8 cellular contexts compared by ENCODE assay signal in the genomic region with DNA sequence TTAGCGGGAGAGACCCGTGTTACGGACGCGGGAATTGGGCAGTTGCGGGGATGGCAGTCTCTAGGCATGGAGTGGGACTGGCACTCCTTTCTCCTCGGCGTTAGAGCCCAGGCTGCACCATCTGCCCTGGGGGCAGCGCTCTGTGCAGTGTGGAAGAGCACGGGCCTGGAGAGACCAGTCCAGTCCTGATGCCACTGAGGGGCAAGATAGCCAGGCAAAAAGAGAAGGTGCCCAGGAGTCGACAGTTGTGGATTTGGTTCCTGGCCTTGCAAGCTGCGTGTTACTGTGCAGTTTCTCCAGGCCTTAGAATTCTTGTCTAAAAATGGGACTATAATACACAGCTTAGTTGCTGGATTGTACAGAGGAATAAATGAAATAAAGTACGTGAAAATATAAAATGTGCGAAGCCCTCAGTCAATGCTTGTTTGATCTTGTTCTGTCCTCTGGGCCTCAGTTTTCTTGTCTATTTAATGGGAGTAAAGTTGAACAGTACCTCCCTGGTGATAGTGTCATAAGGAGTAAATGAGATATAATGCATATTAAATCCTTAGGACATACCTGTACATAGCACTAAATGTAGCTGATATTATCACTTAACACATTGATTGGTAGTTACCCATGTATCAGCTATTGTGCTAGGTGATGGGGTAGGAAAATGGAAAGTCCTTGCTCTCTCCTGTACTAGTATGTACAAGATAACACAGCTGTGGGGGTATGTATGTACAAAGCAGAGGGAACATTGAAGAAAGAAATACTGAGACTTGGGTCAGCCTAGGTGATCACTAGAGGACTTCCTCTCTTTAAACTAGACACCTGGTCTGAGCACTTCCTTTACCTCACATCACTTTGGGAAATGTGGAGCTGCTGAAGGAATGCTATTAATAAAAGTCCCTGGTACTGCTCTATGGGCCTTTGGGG. TPM values are rescaled to one million over a fixed set of nuclear protein-coding genes. Genes with fewer than 3 reads are reported as not detected.
DNase-seq lines count a peak whose midpoint lies in the region; ATAC-seq and TF ChIP-seq lines count a peak whose summit lies in the region.

No MANE protein-coding gene starts in this region.

- H3K4me3 ChIP-seq in fibroblast of the aortic adventitia (ENCODE audit: low read depth, low read length), result peak overlapping the region; percentile 91

- ATAC-seq in SK-N-SH treated with all-trans-retinoic acid at 6 μM for 48 hours, result peak; percentile 38
- ATAC-seq in GM21526 (IDR thresholded peaks at IDR 0.05; ENCODE audit: low FRiP score, unreplicated experiment), result no peak

- no peak for TF ChIP-seq CTCF in fibroblast of the aortic adventitia (IDR thresholded peaks at IDR 0.05; ENCODE audit: insufficient read depth, low read length)

- DNase-seq in NCI-H146 (lab: John Stamatoyannopoulos, UW) (peak; percentile 32), NCI-H146 treated with DMSO at 0.1 percent for 48 hours (lab: John Stamatoyannopoulos, UW; ENCODE audit: unreplicated experiment) (no peak), fibroblast of the aortic adventitia (ENCODE audit: low read depth) (peak; percentile 24), pons (ENCODE audit: low spot score) (peak; percentile 9), head of caudate nucleus (no peak), NCI-H2196 treated with DMSO at 0.1 percent for 48 hours (lab: John Stamatoyannopoulos, UW; ENCODE audit: unreplicated experiment) (no peak)

- intact Hi-C loops in head of caudate nucleus (cut with DNase I), result no loop called here

TF ChIP-seq in SK-N-SH treated with all-trans-retinoic acid at 6 μM for 48 hours, 23 proteins besides CTCF, POLR2A, EP300 and RAD21:
- TF ChIP-seq CSDC2 (CRISPR knock-in tag; IDR thresholded peaks at IDR 0.05) (no peak), ZFP3 (CRISPR knock-in tag; IDR thresholded peaks at IDR 0.05) (no peak), ZFP30 (CRISPR knock-in tag; IDR thresholded peaks at IDR 0.05) (no peak), OSR1 (CRISPR knock-in tag; IDR thresholded peaks at IDR 0.05) (no peak), CREB5 (CRISPR knock-in tag; IDR thresholded peaks at IDR 0.05; ENCODE audit: low read depth) (no peak), ZNF8 (CRISPR knock-in tag; IDR thresholded peaks at IDR 0.05) (no peak), POU6F1 (CRISPR knock-in tag; IDR thresholded peaks at IDR 0.05; ENCODE audit: borderline replicate concordance, low read depth) (no peak), PPARA (CRISPR knock-in tag; IDR thresholded peaks at IDR 0.05; ENCODE audit: borderline replicate concordance) (no peak), ZNF565 (CRISPR knock-in tag; conservative IDR thresholded peaks at IDR 0.05; ENCODE audit: low read depth) (no peak), ISL1 (CRISPR knock-in tag; IDR thresholded peaks at IDR 0.05) (no peak), ARNTL (CRISPR knock-in tag; IDR thresholded peaks at IDR 0.05; ENCODE audit: borderline replicate concordance, low read depth) (no peak), RARB (CRISPR knock-in tag; IDR thresholded peaks at IDR 0.05) (no peak), TOX (CRISPR knock-in tag; IDR thresholded peaks at IDR 0.05; ENCODE audit: borderline replicate concordance) (no peak), PATZ1 (CRISPR knock-in tag; IDR thresholded peaks at IDR 0.05; ENCODE audit: borderline replicate concordance) (no peak), ZC3H10 (CRISPR knock-in tag; IDR thresholded peaks at IDR 0.05) (no peak), GLIS3 (CRISPR knock-in tag; IDR thresholded peaks at IDR 0.05) (no peak), ZNF70 (CRISPR knock-in tag; IDR thresholded peaks at IDR 0.05) (no peak)
- TF ChIP-seq, protein P1, sequence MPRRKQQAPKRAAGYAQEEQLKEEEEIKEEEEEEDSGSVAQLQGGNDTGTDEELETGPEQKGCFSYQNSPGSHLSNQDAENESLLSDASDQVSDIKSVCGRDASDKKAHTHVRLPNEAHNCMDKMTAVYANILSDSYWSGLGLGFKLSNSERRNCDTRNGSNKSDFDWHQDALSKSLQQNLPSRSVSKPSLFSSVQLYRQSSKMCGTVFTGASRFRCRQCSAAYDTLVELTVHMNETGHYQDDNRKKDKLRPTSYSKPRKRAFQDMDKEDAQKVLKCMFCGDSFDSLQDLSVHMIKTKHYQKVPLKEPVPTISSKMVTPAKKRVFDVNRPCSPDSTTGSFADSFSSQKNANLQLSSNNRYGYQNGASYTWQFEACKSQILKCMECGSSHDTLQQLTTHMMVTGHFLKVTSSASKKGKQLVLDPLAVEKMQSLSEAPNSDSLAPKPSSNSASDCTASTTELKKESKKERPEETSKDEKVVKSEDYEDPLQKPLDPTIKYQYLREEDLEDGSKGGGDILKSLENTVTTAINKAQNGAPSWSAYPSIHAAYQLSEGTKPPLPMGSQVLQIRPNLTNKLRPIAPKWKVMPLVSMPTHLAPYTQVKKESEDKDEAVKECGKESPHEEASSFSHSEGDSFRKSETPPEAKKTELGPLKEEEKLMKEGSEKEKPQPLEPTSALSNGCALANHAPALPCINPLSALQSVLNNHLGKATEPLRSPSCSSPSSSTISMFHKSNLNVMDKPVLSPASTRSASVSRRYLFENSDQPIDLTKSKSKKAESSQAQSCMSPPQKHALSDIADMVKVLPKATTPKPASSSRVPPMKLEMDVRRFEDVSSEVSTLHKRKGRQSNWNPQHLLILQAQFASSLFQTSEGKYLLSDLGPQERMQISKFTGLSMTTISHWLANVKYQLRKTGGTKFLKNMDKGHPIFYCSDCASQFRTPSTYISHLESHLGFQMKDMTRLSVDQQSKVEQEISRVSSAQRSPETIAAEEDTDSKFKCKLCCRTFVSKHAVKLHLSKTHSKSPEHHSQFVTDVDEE (CRISPR knock-in tag; IDR thresholded peaks at IDR 0.05), result no peak

RNA-seq across cellular contexts. Expression of gene ATXN10, which starts 1.2 kb away (rescaled TPM):
- total RNA-seq in fibroblast of the aortic adventitia (ENCODE audit: low replicate concordance), result 130 and 261 TPM in 2 replicates

Comparison
In these comparisons a context has a peak if more than half of its experiments do, and no peak if none do; other contexts are left out.
1. DNase-seq: peak in NCI-H146 (single experiment), fibroblast of the aortic adventitia (single experiment) and pons (single experiment); none in NCI-H146 treated with DMSO at 0.1 percent for 48 hours (single experiment), head of caudate nucleus (0 of 42) and NCI-H2196 treated with DMSO at 0.1 percent for 48 hours (single experiment).